In genomic region chr2:238280083-238280816, GRCh38 we compare ENCODE assay signal across 19 cellular contexts. TPM values are rescaled to one million over a fixed set of nuclear protein-coding genes. Genes with fewer than 3 reads are reported as not detected.
DNase-seq lines count a peak whose midpoint lies in the region; ATAC-seq and TF ChIP-seq lines count a peak whose summit lies in the region.
"Had no signal": no experiment of that assay in that cellular context is flagged by ENCODE, and none has a peak within 500 bp of the region (broad histone marks: within the 10 kb centered on the region; RNA-seq: fewer than 3 reads in every experiment).

No MANE protein-coding gene starts in this region.

- no peak for TF ChIP-seq POLR2A in tibial nerve (IDR thresholded peaks at IDR 0.05)

- no peak for TF ChIP-seq EP300 in tibial nerve (IDR thresholded peaks at IDR 0.05)

- peak overlapping the region; percentile 13 for H3K27ac Mint-ChIP-seq in Caco-2 (ENCODE audit: unreplicated experiment)
- no peak overlapping the region for H3K27ac Mint-ChIP-seq in GM23338

- DNase-seq in Caco-2 (no peak), left colon (peak; percentile 56 to 65), posterior vena cava (ENCODE audit: low spot score) (peak; percentile 74), GM23338 (ENCODE audit: low spot score) (no peak), NCI-H510A treated with DMSO at 0.1 percent for 48 hours (lab: John Stamatoyannopoulos, UW) (no peak), tibial nerve (ENCODE audit: low spot score in 2 of 2) (no peak), DMS79 treated with DMSO at 0.1 percent for 48 hours (lab: John Stamatoyannopoulos, UW) (no peak)
- DNase-seq: GOT3, KBM-7, NCI-H1105 treated with DMSO at 0.1 percent for 48 hours, NCI-H1694, NCI-H2107, NCI-H510A, NCI-H774, OCI-M1, SIG-M5 had no signal

- H3K27me3 Mint-ChIP-seq in Caco-2 (ENCODE audit: insufficient read depth, unreplicated experiment): no peaks in the 10 kb centered on the region
- peaks cover 8% of the 10 kb centered on the region for H3K27me3 Mint-ChIP-seq in GM23338 (ENCODE audit: insufficient read depth, low read depth, poor library complexity)

- CTCF ChIA-PET in Caco-2 (lab: Charles Lee): no interaction called here

- no peaks in the 10 kb centered on the region for H3K9me2 ChIP-seq in GM23338 (ENCODE audit: insufficient read depth)

- POLR2A ChIA-PET in Caco-2 (lab: Charles Lee): no interaction called here

- intact Hi-C loops in Caco-2 (cut with micrococcal nuclease; ENCODE audit: unreplicated experiment) (no loop called here), left colon (cut with DNase I, micrococcal nuclease) (no loop called here), posterior vena cava (cut with DNase I) (no loop called here)

- H3K9me3 ChIP-seq in Caco-2: no peaks in the 10 kb centered on the region
- no peaks in the 10 kb centered on the region for H3K9me3 ChIP-seq in tibial nerve
- H3K9me3 ChIP-seq: A549 had no signal

- no peak overlapping the region for H3K4me2 ChIP-seq in GM23338
- H3K4me2 ChIP-seq: A549 had no signal

- H3K4me3 Mint-ChIP-seq in Caco-2 (ENCODE audit: unreplicated experiment) (no peak overlapping the region), GM23338 (no peak overlapping the region)

- ATAC-seq in left colon (peak; percentile 77), GM23338 (no peak)
- ATAC-seq: A549, SK-N-SH treated with all-trans-retinoic acid at 6 μM for 48 hours had no signal

- WGBS in tibial nerve, 2 donors: 81 to 82% methylated on average over 12 of the region's 12 CpGs

- no peaks in the 10 kb centered on the region for H3F3A ChIP-seq in GM23338 (replicated peaks; ENCODE audit: low read depth)

- peaks cover 8% of the 10 kb centered on the region for H3K4me1 Mint-ChIP-seq in Caco-2 (ENCODE audit: low read depth, unreplicated experiment)
- peaks cover 17% of the 10 kb centered on the region for H3K4me1 Mint-ChIP-seq in GM23338

- H3K79me2 ChIP-seq in GM23338 (replicated peaks; ENCODE audit: insufficient read depth): peaks cover 5% of the 10 kb centered on the region

- H3K36me3 ChIP-seq in Caco-2 (ENCODE audit: control insufficient read depth, insufficient read depth, low read length) (no peaks in the 10 kb centered on the region), GM23338 (ENCODE audit: insufficient read depth) (no peaks in the 10 kb centered on the region), tibial nerve (peaks cover 4 to 26% (median 19%) of the 10 kb centered on the region in 3 donors)

- H3K4me3 ChIP-seq in Caco-2 (ENCODE audit: low read depth, low read length): no peak overlapping the region
- no peak overlapping the region for H3K4me3 ChIP-seq in GM23338
- no peak overlapping the region for H3K4me3 ChIP-seq in tibial nerve
- H3K4me3 ChIP-seq: A549 had no signal

- H4K20me1 ChIP-seq in GM23338 (replicated peaks; ENCODE audit: insufficient read depth): peaks cover 2% of the 10 kb centered on the region; the same call in 1 of the 2 replicates

- H3K27ac ChIP-seq in 22Rv1 (peak overlapping the region; percentile 58), GM23338 (ENCODE audit: low read depth) (no peak overlapping the region), tibial nerve (no peak overlapping the region)
- H3K27ac ChIP-seq: A549 had no signal

- H3K4me1 ChIP-seq in Caco-2 (peaks cover 17% of the 10 kb centered on the region), GM23338 (ENCODE audit: insufficient read depth) (no peaks in the 10 kb centered on the region; the same call in 1 of the 2 replicates), tibial nerve (peaks cover 0 to 58% (median 12%) of the 10 kb centered on the region in 4 donors)

- TF ChIP-seq CTCF in 22Rv1 (IDR thresholded peaks at IDR 0.05) (no peak), Caco-2 (IDR thresholded peaks at IDR 0.05; ENCODE audit: insufficient read depth in 1 of 2, low read depth in 1 of 2, low read length in 1 of 2, severe bottlenecking in 1 of 2, unreplicated experiment in 1 of 2) (no peak), GM23338 (conservative IDR thresholded peaks at IDR 0.05; ENCODE audit: low read depth in 2 of 2) (no peak), tibial nerve (IDR thresholded peaks at IDR 0.05) (no peak)

- peaks cover 10% of the 10 kb centered on the region for H3K9me3 Mint-ChIP-seq in Caco-2 (ENCODE audit: unreplicated experiment)
- H3K9me3 Mint-ChIP-seq in GM23338: no peaks in the 10 kb centered on the region

- no peak overlapping the region for H2AFZ ChIP-seq in GM23338

- H3K36me3 Mint-ChIP-seq in Caco-2 (ENCODE audit: insufficient read depth, unreplicated experiment) (peaks cover 16% of the 10 kb centered on the region), GM23338 (ENCODE audit: low read depth) (peaks cover 3% of the 10 kb centered on the region; the same call in 1 of the 3 replicates)

- no TSS peak for BruUV-seq in Caco-2 (replicated peaks; lab: Mats Ljungman, UMichigan)

- H3K27me3 ChIP-seq in Caco-2 (replicated peaks; ENCODE audit: control insufficient read depth, insufficient read depth, low read length): no peaks in the 10 kb centered on the region
- H3K27me3 ChIP-seq in GM23338 (ENCODE audit: insufficient read depth): no peaks in the 10 kb centered on the region
- H3K27me3 ChIP-seq in tibial nerve: no peaks in the 10 kb centered on the region

TF ChIP-seq in GM23338, 12 proteins besides CTCF, POLR2A, EP300 and RAD21 (continues in another document):
- TF ChIP-seq NANOG (IDR thresholded peaks at IDR 0.05; ENCODE audit: borderline replicate concordance) (no peak), ZNF331 (CRISPR knock-in tag; IDR thresholded peaks at IDR 0.05; ENCODE audit: low read depth) (no peak)

RNA-seq across cellular contexts. Expression of gene PER2, which starts 8.2 kb away (rescaled TPM):
- total RNA-seq in Caco-2 (2022): 12.2 and 12.5 TPM in 2 replicates
- total RNA-seq in left colon: 10 to 100 TPM; 16.9 to 35.4 TPM
- 10 to 100 TPM; 10.1 to 16.8 TPM for total RNA-seq in posterior vena cava
- total RNA-seq in GM23338 (2014; rRNA removed; shearing (Covaris generic)): 4.6 TPM in 2 replicates
- polyA plus RNA-seq in GM23338 (2016; fragmentation: Nextera tagmentation; extraction: Ambion mirVana): 2.2 and 2.3 TPM in 2 replicates
- total RNA-seq in tibial nerve: 10 to 100 TPM in 2 of 4 donors, 1 to 10 TPM in 2; 8.2 to 18.6 (median 9.8) TPM

RNA-seq across cellular contexts. Expression of gene TRAF3IP1, which starts 40.1 kb away (rescaled TPM):
- total RNA-seq in Caco-2 (2022) (7.1 and 7.4 TPM in 2 replicates), left colon (10 to 100 TPM; 18.0 to 23.3 TPM), posterior vena cava (10 to 100 TPM; 27.1 to 37.2 TPM), tibial nerve (10 to 100 TPM; 11.6 to 17.4 (median 15.7) TPM)
- total RNA-seq in GM23338 (2014; rRNA removed; shearing (Covaris generic)): 12.2 and 12.5 TPM in 2 replicates
- 20.0 and 20.7 TPM in 2 replicates for polyA plus RNA-seq in GM23338 (2016; fragmentation: Nextera tagmentation; extraction: Ambion mirVana)

RNA-seq across cellular contexts. Expression of gene HES6, which starts 40.4 kb away (rescaled TPM):
- total RNA-seq in Caco-2 (2022): 21.2 and 22.1 TPM in 2 replicates
- 10 to 100 TPM; 32.0 to 54.8 TPM for total RNA-seq in left colon
- total RNA-seq in posterior vena cava: 1 to 10 TPM; 2.3 to 6.9 TPM
- total RNA-seq in GM23338 (2014; rRNA removed; shearing (Covaris generic)): 76.3 and 85.5 TPM in 2 replicates
- polyA plus RNA-seq in GM23338 (2016; fragmentation: Nextera tagmentation; extraction: Ambion mirVana): 38.8 and 42.7 TPM in 2 replicates
- total RNA-seq in tibial nerve: 10 to 100 TPM in 2 of 4 donors, 1 to 10 TPM in 2; 4.4 to 18.6 (median 12.4) TPM

Comparison
In these comparisons a context has a peak if more than half of its experiments do, and no peak if none do; other contexts are left out.
1. DNase-seq: peak in left colon (2 of 2) and posterior vena cava (single experiment); none in Caco-2 (0 of 2), GM23338 (single experiment), NCI-H510A treated with DMSO at 0.1 percent for 48 hours (single experiment), tibial nerve (0 of 2) and DMS79 treated with DMSO at 0.1 percent for 48 hours (single experiment).